In genomic region chr3:176159796-176160195, GRCh38 we compare ENCODE assay signal across 2 cellular contexts.
TF ChIP-seq lines count a peak whose summit lies in the region.

No MANE protein-coding gene starts in this region.

TF ChIP-seq in IMR-90, 13 proteins besides CTCF, POLR2A, EP300 and RAD21 (continued from another document):
- TF ChIP-seq USF2 (IDR thresholded peaks at IDR 0.05; ENCODE audit: low read depth, low read length) (no peak; the same call in 1 of the 2 replicates), SMC3 (IDR thresholded peaks at IDR 0.05; ENCODE audit: low read depth, low read length) (no peak), MAZ (IDR thresholded peaks at IDR 0.05; ENCODE audit: borderline replicate concordance, low read depth, low read length) (no peak), CEBPB (IDR thresholded peaks at IDR 0.05; ENCODE audit: low read depth, low read length) (no peak), MAFK (IDR thresholded peaks at IDR 0.05; ENCODE audit: low read depth, low read length) (no peak), FOS (IDR thresholded peaks at IDR 0.05; ENCODE audit: low read depth, low read length) (no peak), BHLHE40 (IDR thresholded peaks at IDR 0.05; ENCODE audit: low read depth, low read length) (no peak), ELK1 (IDR thresholded peaks at IDR 0.05; ENCODE audit: borderline replicate concordance, low read depth, low read length) (no peak)

TF ChIP-seq in GM12891, 5 proteins besides CTCF, POLR2A, EP300 and RAD21 (continued from another document):
- TF ChIP-seq POLR2AphosphoS5 (IDR thresholded peaks at IDR 0.05; ENCODE audit: low read depth, low read length) (no peak), SPI1 (IDR thresholded peaks at IDR 0.05; ENCODE audit: low read depth, low read length) (no peak)
